ENCODE assay signal across 8 cellular contexts in genomic region chrX:15242899-15243555, GRCh38. TPM values are rescaled to one million over a fixed set of nuclear protein-coding genes. Genes with fewer than 3 reads are reported as not detected.
DNase-seq lines count a peak whose midpoint lies in the region; ATAC-seq and TF ChIP-seq lines count a peak whose summit lies in the region.

No MANE protein-coding gene starts in this region.

- H3K4me1 ChIP-seq in right atrium auricular region (no peaks in the 10 kb centered on the region), mucosa of descending colon (ENCODE audit: low read depth) (no peaks in the 10 kb centered on the region), vagina (no peaks in the 10 kb centered on the region)

- H3K27me3 ChIP-seq in right atrium auricular region (no peaks in the 10 kb centered on the region), vagina (no peaks in the 10 kb centered on the region)

- H3K36me3 ChIP-seq in right atrium auricular region (no peaks in the 10 kb centered on the region), mucosa of descending colon (ENCODE audit: low read depth) (no peaks in the 10 kb centered on the region), vagina (no peaks in the 10 kb centered on the region)

- ATAC-seq in left ventricle myocardium superior (no peak), mucosa of descending colon (peak; percentile 77)

- H3K4me3 ChIP-seq in right atrium auricular region (no peak overlapping the region), mucosa of descending colon (no peak overlapping the region), vagina (no peak overlapping the region), coronary artery (no peak overlapping the region)

- no peak for TF ChIP-seq POLR2A in vagina (IDR thresholded peaks at IDR 0.05)

- H3K9me3 ChIP-seq in right atrium auricular region (no peaks in the 10 kb centered on the region), mucosa of descending colon (no peaks in the 10 kb centered on the region), vagina (no peaks in the 10 kb centered on the region)

- DNase-seq in right atrium auricular region (ENCODE audit: low spot score) (no peak), left ventricle myocardium superior (no peak), NCI-H1048 (lab: John Stamatoyannopoulos, UW) (peak; percentile 2), T-helper 2 cell (peak in 4 of 5 experiments; percentile 3 to 37 (median 6)), dermis microvascular lymphatic vessel endothelial cell (ENCODE audit: low read depth in 2 of 2) (peak; percentile 68 to 71), mucosa of descending colon (peak in 1 of 3 donors; percentile 76), vagina (ENCODE audit: extremely low spot score in 2 of 2) (no peak), coronary artery (ENCODE audit: low spot score) (no peak)

- H3K27ac ChIP-seq in right atrium auricular region (no peak overlapping the region), vagina (no peak overlapping the region), coronary artery (no peak overlapping the region)

- intact Hi-C loops in left ventricle myocardium superior (cut with micrococcal nuclease), result no loop called here
- intact Hi-C loops in mucosa of descending colon (cut with DNase I, micrococcal nuclease), result no loop called here
- intact Hi-C loops in vagina (cut with DNase I), result no loop called here

- TF ChIP-seq CTCF in right atrium auricular region (IDR thresholded peaks at IDR 0.05) (peak; percentile 27 to 66), mucosa of descending colon (IDR thresholded peaks at IDR 0.05) (peak; percentile 29), vagina (IDR thresholded peaks at IDR 0.05) (peak in 2 of 3 experiments; percentile 18 to 42), coronary artery (IDR thresholded peaks at IDR 0.05) (no peak)

RNA-seq across cellular contexts. Expression of gene ASB9, which starts 26.9 kb away (rescaled TPM):
- total RNA-seq in right atrium auricular region (1 to 10 TPM; 1.1 to 1.8 TPM), left ventricle myocardium superior (0.55 TPM), dermis microvascular lymphatic vessel endothelial cell (2.9 and 4.1 TPM in 2 replicates), mucosa of descending colon (1 to 10 TPM in 2 of 3 donors, under 1 TPM in 1; 0.63 to 2.7 (median 1.3) TPM), vagina (2.0 TPM)

Comparison
In these comparisons a context has a peak if more than half of its experiments do, and no peak if none do; other contexts are left out.
1. DNase-seq: peak in NCI-H1048 (single experiment), T-helper 2 cell (4 of 5) and dermis microvascular lymphatic vessel endothelial cell (2 of 2); none in right atrium auricular region (single experiment), left ventricle myocardium superior (single experiment), vagina (0 of 2) and coronary artery (single experiment).